ENCODE assay signal across 8 cellular contexts in the genomic region with DNA sequence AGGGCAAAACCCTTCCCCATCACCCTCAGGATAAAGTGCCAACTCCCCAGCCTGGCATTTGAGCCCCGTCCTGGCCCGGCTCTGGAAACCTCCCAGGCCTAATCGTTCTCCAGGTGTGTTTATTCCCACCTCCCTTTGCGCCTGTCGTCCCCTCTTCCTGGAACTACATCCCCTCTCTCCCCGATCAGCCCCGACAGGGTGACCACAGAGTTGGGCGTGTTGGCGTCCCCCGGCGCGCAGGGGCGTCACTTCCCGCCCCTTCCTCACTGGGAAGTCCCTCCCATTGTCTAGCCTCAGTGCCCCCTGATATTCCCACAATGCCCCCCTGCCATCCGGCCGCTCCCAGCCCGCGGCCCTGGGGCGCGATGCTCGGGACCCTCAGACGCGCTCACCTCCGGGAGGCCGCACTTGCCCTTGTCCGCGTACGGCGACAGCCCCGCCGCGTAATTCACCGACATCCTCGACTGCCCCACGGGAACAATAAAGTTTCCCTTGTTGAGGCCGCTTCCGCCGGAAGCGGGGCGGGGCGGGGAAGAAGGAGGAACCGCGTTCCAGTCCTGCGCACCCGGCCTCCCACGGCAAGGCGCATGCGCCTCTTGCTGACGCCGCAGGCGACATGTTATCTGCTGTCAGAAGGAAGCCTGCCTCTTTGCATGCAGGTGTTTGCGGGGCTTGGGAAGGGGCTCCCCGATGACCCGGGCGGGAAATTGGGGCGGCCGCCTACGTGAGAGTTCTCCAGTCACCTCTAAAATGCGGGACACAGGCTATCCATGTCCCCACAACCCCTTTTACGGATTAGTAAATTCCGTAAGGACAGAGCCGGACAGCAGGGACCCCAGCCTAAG. TPM values are rescaled to one million over a fixed set of nuclear protein-coding genes. Genes with fewer than 3 reads are reported as not detected.
DNase-seq lines count a peak whose midpoint lies in the region; ATAC-seq and TF ChIP-seq lines count a peak whose summit lies in the region.

A gene (plus strand): TSS at position 608 of the 845 bp plus-strand sequence. CDS start 3,737 bp downstream, outside the sequence.
A gene (minus strand): TSS at position 482 of the 845 bp plus-strand sequence. CDS start 24 bp downstream, at position 458.

- intact Hi-C loops in breast epithelium (cut with DNase I; ENCODE audit: low total_unique reads), result no loop called here

- peak within 1 kb of the TSS; percentile 77 for H3K27ac ChIP-seq in WERI-Rb-1
- H3K27ac ChIP-seq in breast epithelium, result peak within 1 kb of the TSS; percentile 64 to 74
- no peak within 1 kb of the TSS for H3K27ac ChIP-seq in iPS-20b (ENCODE audit: low read length)
- H3K27ac ChIP-seq in skeletal muscle tissue (ENCODE audit: low read depth, low read length), result peak within 1 kb of the TSS; percentile 88

- H3K27me3 ChIP-seq in WERI-Rb-1 (ENCODE audit: insufficient read depth, low read depth, severe bottlenecking) (no peaks in the 10 kb centered on the region), breast epithelium (no peaks in the 10 kb centered on the region), iPS-20b (ENCODE audit: insufficient read depth, low read length) (no peaks in the 10 kb centered on the region), skeletal muscle tissue (ENCODE audit: control insufficient read depth in 3 of 3, insufficient read depth in 3 of 3, low read length in 3 of 3) (peaks cover 0 to 9% (median 0%) of the 10 kb centered on the region in 3 donors)

- no peak for TF ChIP-seq POLR2A in breast epithelium (IDR thresholded peaks at IDR 0.05)

- H3K4me1 ChIP-seq in breast epithelium, result peaks cover 0 to 17% of the 10 kb centered on the region in 2 donors
- no peaks in the 10 kb centered on the region for H3K4me1 ChIP-seq in iPS-20b (ENCODE audit: insufficient read depth, low read length)
- H3K4me1 ChIP-seq in skeletal muscle tissue (ENCODE audit: control insufficient read depth in 3 of 3, insufficient read depth in 3 of 3, low read length in 3 of 3), result peaks cover 21 to 46% (median 33%) of the 10 kb centered on the region in 3 donors

- no peaks in the 10 kb centered on the region for H3K9me3 ChIP-seq in WERI-Rb-1 (ENCODE audit: severe bottlenecking)
- no peaks in the 10 kb centered on the region for H3K9me3 ChIP-seq in breast epithelium
- H3K9me3 ChIP-seq in iPS-20b (ENCODE audit: insufficient read depth, low read depth, low read length), result no peaks in the 10 kb centered on the region
- H3K9me3 ChIP-seq in skeletal muscle tissue (ENCODE audit: control insufficient read depth in 3 of 3, low read length in 3 of 3), result no peaks in the 10 kb centered on the region

- H3K36me3 ChIP-seq in WERI-Rb-1 (peaks cover 12% of the 10 kb centered on the region), breast epithelium (no peaks in the 10 kb centered on the region), iPS-20b (ENCODE audit: insufficient read depth, low read depth, low read length) (no peaks in the 10 kb centered on the region), skeletal muscle tissue (ENCODE audit: control insufficient read depth in 3 of 3, insufficient read depth in 3 of 3, low read length in 3 of 3) (peaks cover 3 to 18% (median 5%) of the 10 kb centered on the region in 3 donors)

- DNase-seq in NK-92 treated with Interleukin-12 subunit alpha and Interleukin-12 subunit beta, amount 100 ng/mL, for 24 hours (lab: John Stamatoyannopoulos, UW), result peak; percentile 92
- no peak for DNase-seq in NK-92 (lab: John Stamatoyannopoulos, UW; ENCODE audit: unreplicated experiment)
- peak; percentile 97 for DNase-seq in NCI-H2196 (lab: John Stamatoyannopoulos, UW; ENCODE audit: unreplicated experiment)
- DNase-seq in WERI-Rb-1, result peak; percentile 95
- DNase-seq in breast epithelium (ENCODE audit: low spot score in 2 of 2), result peak; percentile 90 to 92

- TF ChIP-seq CTCF in WERI-Rb-1 (IDR thresholded peaks at IDR 0.05; ENCODE audit: low read depth, low read length) (no peak), breast epithelium (IDR thresholded peaks at IDR 0.05) (no peak)

- H3K9ac ChIP-seq in iPS-20b (ENCODE audit: low read depth, low read length) (peak within 1 kb of the TSS; percentile 88; the same call in 1 of the 2 replicates), skeletal muscle tissue (ENCODE audit: low read depth in 1 of 3, low read length in 3 of 3) (peak within 1 kb of the TSS; percentile 97 to 99 (median 97))

- H3K4me3 ChIP-seq in WERI-Rb-1 (ENCODE audit: low read depth, low read length) (peak within 1 kb of the TSS; percentile 91), breast epithelium (peak within 1 kb of the TSS; percentile 84 to 95 (median 95)), iPS-20b (ENCODE audit: low read length) (peak within 1 kb of the TSS; percentile 86), skeletal muscle tissue (ENCODE audit: low read length in 3 of 3) (peak within 1 kb of the TSS; percentile 95 to 99 (median 97))

- ATAC-seq in HG03095 (IDR thresholded peaks at IDR 0.05; ENCODE audit: unreplicated experiment), result peak; percentile 52

RNA-seq across cellular contexts. Expression of the first gene that starts in this region (rescaled TPM):
- total RNA-seq in breast epithelium (1 to 10 TPM in 1 of 3 donors, under 1 TPM in 2; 0.80 to 3.2 (median 0.98) TPM), skeletal muscle tissue (not detected)

RNA-seq across cellular contexts. Expression of the second gene that starts in this region (rescaled TPM):
- total RNA-seq in breast epithelium (10 to 100 TPM; 21.5 to 29.8 (median 25.6) TPM), skeletal muscle tissue (9.9 TPM)
